ENCODE assay signal across 8 cellular contexts in genomic region chr2:217886720-217887309, GRCh38.
DNase-seq lines count a peak whose midpoint lies in the region; ATAC-seq and TF ChIP-seq lines count a peak whose summit lies in the region.

No MANE protein-coding gene starts in this region.

- H2BK120ac ChIP-seq in mesenchymal stem cell (ENCODE audit: low read depth, low read length) = no peak overlapping the region

- no peak overlapping the region for H2AFZ ChIP-seq in mesenchymal stem cell (ENCODE audit: low read depth, low read length)

- H4K20me1 ChIP-seq in DOHH2 (ENCODE audit: control insufficient read depth, insufficient read depth, low read depth, low read length) = no peaks in the 10 kb centered on the region

- H3K36me3 Mint-ChIP-seq in activated CD8-positive, alpha-beta T cell treated with anti-CD3 and anti-CD28 coated beads for 36 hours (ENCODE audit: low read depth) = no peaks in the 10 kb centered on the region

- H3K4me2 ChIP-seq in DOHH2 (ENCODE audit: low read length) (no peak overlapping the region), mesenchymal stem cell (ENCODE audit: low read length, poor library complexity, severe bottlenecking) (no peak overlapping the region)

- H3K9ac ChIP-seq in mesenchymal stem cell (ENCODE audit: low read length) = no peak overlapping the region

- H2AK5ac ChIP-seq in mesenchymal stem cell (ENCODE audit: low read length, severe bottlenecking) = no peak overlapping the region

- H3K27ac ChIP-seq in DOHH2 (ENCODE audit: low read depth, low read length) (no peak overlapping the region), mesenchymal stem cell (ENCODE audit: low read length, poor library complexity, severe bottlenecking) (no peak overlapping the region)
- H3K27ac ChIP-seq in effector memory CD4-positive, alpha-beta T cell (ENCODE audit: insufficient read depth, low read length, poor library complexity, severe bottlenecking) = no peak overlapping the region

- no peak overlapping the region for H2BK12ac ChIP-seq in mesenchymal stem cell (ENCODE audit: low read length in 2 of 2)

- intact Hi-C loops in activated CD8-positive, alpha-beta T cell treated with anti-CD3 and anti-CD28 coated beads for 36 hours (cut with micrococcal nuclease) = loop anchor here (5.0 kb wide), 1 partner anchor 100 kb away; no protein-coding TSS in a partner anchor

- POLR2A ChIA-PET in activated CD8-positive, alpha-beta T cell treated with anti-CD3 and anti-CD28 coated beads for 36 hours (lab: Charles Lee) = interaction anchor here (0.6 kb wide), 1 partner anchor 872 kb away, joined by 3 read pairs; no protein-coding TSS in a partner anchor

- H3K9me3 Mint-ChIP-seq in activated CD8-positive, alpha-beta T cell treated with anti-CD3 and anti-CD28 coated beads for 36 hours = no peaks in the 10 kb centered on the region

- no peak overlapping the region for H3K18ac ChIP-seq in mesenchymal stem cell (ENCODE audit: low read depth in 1 of 2, low read length in 2 of 2)

- H3K9me2 ChIP-seq in DOHH2 (replicated peaks; ENCODE audit: control insufficient read depth, low read length) = no peaks in the 10 kb centered on the region

- H4K8ac ChIP-seq in mesenchymal stem cell (ENCODE audit: low read length) = peak overlapping the region; percentile 35

- no peak overlapping the region for H3K4me3 Mint-ChIP-seq in activated CD8-positive, alpha-beta T cell treated with anti-CD3 and anti-CD28 coated beads for 36 hours

- H3K9me3 ChIP-seq in DOHH2 (ENCODE audit: control insufficient read depth, insufficient read depth, low read length) = no peaks in the 10 kb centered on the region
- no peaks in the 10 kb centered on the region for H3K9me3 ChIP-seq in effector memory CD4-positive, alpha-beta T cell (ENCODE audit: control insufficient read depth, low read length)
- no peaks in the 10 kb centered on the region for H3K9me3 ChIP-seq in mesenchymal stem cell (ENCODE audit: control insufficient read depth, low read length)

- H3K27me3 Mint-ChIP-seq in activated CD8-positive, alpha-beta T cell treated with anti-CD3 and anti-CD28 coated beads for 36 hours = peaks cover 2% of the 10 kb centered on the region

- no peaks in the 10 kb centered on the region for H3K4me1 Mint-ChIP-seq in activated CD8-positive, alpha-beta T cell treated with anti-CD3 and anti-CD28 coated beads for 36 hours (ENCODE audit: low read depth)

- H3K27me3 ChIP-seq in DOHH2 (ENCODE audit: control insufficient read depth, low read length) (no peaks in the 10 kb centered on the region), mesenchymal stem cell (ENCODE audit: control insufficient read depth in 1 of 2, insufficient read depth in 1 of 2, low read length in 2 of 2) (no peaks in the 10 kb centered on the region)
- peaks cover 4% of the 10 kb centered on the region for H3K27me3 ChIP-seq in effector memory CD4-positive, alpha-beta T cell (replicated peaks; ENCODE audit: control insufficient read depth, insufficient read depth, low read length, poor library complexity, severe bottlenecking)

- H3K4me3 ChIP-seq in DOHH2 (ENCODE audit: low read length) (no peak overlapping the region), mesenchymal stem cell (ENCODE audit: insufficient read depth in 1 of 2, low read depth in 1 of 2, low read length in 2 of 2) (no peak overlapping the region)
- no peak overlapping the region for H3K4me3 ChIP-seq in effector memory CD4-positive, alpha-beta T cell (ENCODE audit: insufficient read depth, low read depth, low read length, poor library complexity, severe bottlenecking)

- CTCF ChIA-PET in activated CD8-positive, alpha-beta T cell treated with anti-CD3 and anti-CD28 coated beads for 36 hours (lab: Charles Lee) = interaction anchor here (0.6 to 9.5 kb wide), 42 partner anchors 8 to 356 kb away, joined by 3 to 188 read pairs (median 5); partner anchors contain the start of genes CXCR1 and RUFY4

- H3F3A ChIP-seq in DOHH2 (ENCODE audit: control insufficient read depth, insufficient read depth) = no peaks in the 10 kb centered on the region

- peaks cover 9% of the 10 kb centered on the region for H3K79me1 ChIP-seq in mesenchymal stem cell (replicated peaks; ENCODE audit: low read length, poor library complexity, severe bottlenecking)

- no peak overlapping the region for H4K91ac ChIP-seq in mesenchymal stem cell (ENCODE audit: low read length)

- H3K36me3 ChIP-seq in DOHH2 (ENCODE audit: control insufficient read depth, low read length) (no peaks in the 10 kb centered on the region), mesenchymal stem cell (ENCODE audit: control insufficient read depth in 1 of 2, insufficient read depth in 2 of 2, low read depth in 1 of 2, low read length in 2 of 2) (peaks cover 64 to 94% of the 10 kb centered on the region in 2 experiments)
- H3K36me3 ChIP-seq in effector memory CD4-positive, alpha-beta T cell (ENCODE audit: control insufficient read depth, insufficient read depth, low read length) = no peaks in the 10 kb centered on the region

- ATAC-seq in HG03025 (IDR thresholded peaks at IDR 0.05; ENCODE audit: low FRiP score, unreplicated experiment) = peak; percentile 68
- ATAC-seq in activated CD8-positive, alpha-beta T cell treated with anti-CD3 and anti-CD28 coated beads for 36 hours = peak; percentile 87
- ATAC-seq in GM21367 (IDR thresholded peaks at IDR 0.05; ENCODE audit: unreplicated experiment) = no peak

- no peak overlapping the region for H3K14ac ChIP-seq in mesenchymal stem cell (ENCODE audit: low read length in 2 of 2)

- H3K4ac ChIP-seq in mesenchymal stem cell (ENCODE audit: low read depth in 1 of 2, low read length in 2 of 2) = no peak overlapping the region

- WGBS in mesenchymal stem cell = 22% methylated on average over 5 of the region's 6 CpGs

- H3K4me1 ChIP-seq in DOHH2 (ENCODE audit: control insufficient read depth, low read length) = peaks cover 3% of the 10 kb centered on the region; the same call in 1 of the 2 replicates
- no peaks in the 10 kb centered on the region for H3K4me1 ChIP-seq in effector memory CD4-positive, alpha-beta T cell (ENCODE audit: control insufficient read depth, insufficient read depth, low read length, poor library complexity, severe bottlenecking)
- peaks cover 14% of the 10 kb centered on the region for H3K4me1 ChIP-seq in mesenchymal stem cell (ENCODE audit: control insufficient read depth, insufficient read depth, low read depth, low read length)

- no peak overlapping the region for H3K27ac Mint-ChIP-seq in activated CD8-positive, alpha-beta T cell treated with anti-CD3 and anti-CD28 coated beads for 36 hours

- H3K23ac ChIP-seq in mesenchymal stem cell (ENCODE audit: low read length in 2 of 2) = no peak overlapping the region

- peak; percentile 85 for TF ChIP-seq CTCF in DOHH2 (IDR thresholded peaks at IDR 0.05; ENCODE audit: low read depth, low read length, poor library complexity, severe bottlenecking)
- TF ChIP-seq CTCF in activated CD8-positive, alpha-beta T cell treated with anti-CD3 and anti-CD28 coated beads for 36 hours (IDR thresholded peaks at IDR 0.05) = peak; percentile 71

- peak; percentile 78 for DNase-seq in NCI-H510A treated with DMSO at 0.1 percent for 48 hours (lab: John Stamatoyannopoulos, UW)
- peak; percentile 79 for DNase-seq in activated CD8-positive, alpha-beta T cell treated with anti-CD3 and anti-CD28 coated beads for 36 hours
- peak; percentile 1 to 42 (median 10) for DNase-seq in effector memory CD4-positive, alpha-beta T cell
- peak; percentile 72 for DNase-seq in mesenchymal stem cell
- DNase-seq in stimulated activated CD8-positive, alpha-beta memory T cell treated with anti-CD3 and anti-CD28 coated beads, Interleukin-2, amount 100 ng/mL, for 1 hour (ENCODE audit: low read depth in 2 of 2) = peak; percentile 20 to 41

- H2BK5ac ChIP-seq in mesenchymal stem cell (ENCODE audit: low read depth, low read length, poor library complexity, severe bottlenecking) = no peak overlapping the region

- H2BK15ac ChIP-seq in mesenchymal stem cell (ENCODE audit: low read depth, poor library complexity, severe bottlenecking) = no peak overlapping the region

- H3K79me2 ChIP-seq in DOHH2 (ENCODE audit: control insufficient read depth, low read length) = no peaks in the 10 kb centered on the region

Comparison
In these comparisons a context has a peak if more than half of its experiments do, and no peak if none do; other contexts are left out.
1. DNase-seq: peak in every context shown above with its lines; median percentile 79 in activated CD8-positive, alpha-beta T cell treated with anti-CD3 and anti-CD28 coated beads for 36 hours; 78 in NCI-H510A treated with DMSO at 0.1 percent for 48 hours; 72 in mesenchymal stem cell; 30 in stimulated activated CD8-positive, alpha-beta memory T cell treated with anti-CD3 and anti-CD28 coated beads, Interleukin-2, amount 100 ng/mL, for 1 hour; 10 in effector memory CD4-positive, alpha-beta T cell.